Comparison of ENCODE assay signal across 13 cellular contexts in genomic region chrX:37380920-37381319, GRCh38. TPM values are rescaled to one million over a fixed set of nuclear protein-coding genes. Genes with fewer than 3 reads are reported as not detected.
A peak's percentile ranks its signal among the peaks of the same experiment; 100 is the strongest.
DNase-seq lines count a peak whose midpoint lies in the region; ATAC-seq and TF ChIP-seq lines count a peak whose summit lies in the region.
"Had no signal": no experiment of that assay in that cellular context is flagged by ENCODE, and none has a peak within 500 bp of the region (broad histone marks: within the 10 kb centered on the region; RNA-seq: fewer than 3 reads in every experiment).

No MANE protein-coding gene starts in this region.

- ATAC-seq in body of pancreas (peak; percentile 89), gastroesophageal sphincter (no peak)
- ATAC-seq: activated T-helper 17 cell treated with anti-CD3 and anti-CD28 coated beads, Interleukin-2, amount 50 U/mL, for 72 hours; stimulated activated naive CD8-positive, alpha-beta T cell treated with anti-CD3 and anti-CD28 coated beads, Interleukin-15, Interleukin-2, amounts not matched to agents 100 U/mL and 50 U/mL, for 24 hours had no signal

- H3K27me3 ChIP-seq in ACC112 (ENCODE audit: insufficient read depth, low read length) (no peaks in the 10 kb centered on the region), body of pancreas (no peaks in the 10 kb centered on the region), kidney epithelial cell (ENCODE audit: control insufficient read depth, insufficient read depth, low read length) (no peaks in the 10 kb centered on the region), gastroesophageal sphincter (no peaks in the 10 kb centered on the region), uterus (no peaks in the 10 kb centered on the region)

- H3K9me3 ChIP-seq in body of pancreas (no peaks in the 10 kb centered on the region), gastroesophageal sphincter (no peaks in the 10 kb centered on the region), uterus (no peaks in the 10 kb centered on the region)

- peaks cover 36% of the 10 kb centered on the region for H3K79me2 ChIP-seq in ACC112 (ENCODE audit: control insufficient read depth, insufficient read depth, low read length, unreplicated experiment)

- POLR2A ChIA-PET in HEK293T (lab: Yijun Ruan, JAX) = no interaction called here

- H3K4me1 ChIP-seq in ACC112 (ENCODE audit: control insufficient read depth, insufficient read depth, low read length, unreplicated experiment) (peaks cover 18% of the 10 kb centered on the region), body of pancreas (peaks cover 18% of the 10 kb centered on the region), gastroesophageal sphincter (no peaks in the 10 kb centered on the region), uterus (no peaks in the 10 kb centered on the region)

- intact Hi-C loops in body of pancreas (cut with DNase I) = no loop called here
- intact Hi-C loops in uterus (cut with DNase I; ENCODE audit: low total_unique reads) = no loop called here

- CTCF ChIA-PET in HEK293T (lab: Yijun Ruan, JAX) = no interaction called here

- TF ChIP-seq CTCF in body of pancreas (IDR thresholded peaks at IDR 0.05) = no peak
- TF ChIP-seq CTCF in kidney epithelial cell (IDR thresholded peaks at IDR 0.05; ENCODE audit: insufficient read depth, low read length, poor library complexity, severe bottlenecking) = no peak
- no peak for TF ChIP-seq CTCF in gastroesophageal sphincter (IDR thresholded peaks at IDR 0.05)
- TF ChIP-seq CTCF in uterus (IDR thresholded peaks at IDR 0.05) = no peak

- H3K4me3 ChIP-seq in ACC112 (ENCODE audit: low read depth, low read length) (peak overlapping the region; percentile 11; the same call in 1 of the 2 replicates), body of pancreas (no peak overlapping the region), kidney epithelial cell (ENCODE audit: low read depth, low read length) (no peak overlapping the region), gastroesophageal sphincter (no peak overlapping the region), uterus (no peak overlapping the region)

- H3K27ac ChIP-seq in ACC112 (ENCODE audit: low read depth, low read length) (no peak overlapping the region), body of pancreas (peak overlapping the region in 2 of 4 donors; percentile 25 to 47), gastroesophageal sphincter (no peak overlapping the region), uterus (no peak overlapping the region)

- no peak overlapping the region for H2AFZ ChIP-seq in ACC112 (ENCODE audit: low read length, unreplicated experiment)

- no peak for TF ChIP-seq EP300 in gastroesophageal sphincter (IDR thresholded peaks at IDR 0.05)

- DNase-seq in HS-5 (ENCODE audit: low read depth) = peak; percentile 25
- DNase-seq in body of pancreas = peak; percentile 11 to 51 (median 40)
- DNase-seq in kidney epithelial cell (ENCODE audit: low read depth) = peak; percentile 63
- DNase-seq in uterus = no peak
- no peak for DNase-seq in HEK293T (ENCODE audit: extremely low spot score)
- DNase-seq in AG20443 (ENCODE audit: low spot score) = no peak
- DNase-seq: Kasumi-1; NCI-H526; stimulated activated naive CD8-positive, alpha-beta T cell treated with anti-CD3 and anti-CD28 coated beads, Interleukin-15, Interleukin-2, amounts not matched to agents 100 U/mL and 50 U/mL, for 24 hours had no signal

- no peak for TF ChIP-seq POLR2A in body of pancreas (IDR thresholded peaks at IDR 0.05)
- TF ChIP-seq POLR2A in gastroesophageal sphincter (IDR thresholded peaks at IDR 0.05) = no peak
- TF ChIP-seq POLR2A in uterus (IDR thresholded peaks at IDR 0.05) = no peak

- 36% methylated on average over 1 of the region's 1 CpG for WGBS in body of pancreas, 2 donors
- 88% methylated on average over 1 of the region's 1 CpG; no CpG with 5 or more reads in 1 of the 2 donors for WGBS in gastroesophageal sphincter (ENCODE audit: low coverage in 1 of 2), 2 donors

- H3K36me3 ChIP-seq in ACC112 (ENCODE audit: insufficient read depth, low read length) = no peaks in the 10 kb centered on the region
- H3K36me3 ChIP-seq in body of pancreas (replicated peaks in 1 of 2; ENCODE audit: insufficient read depth in 1 of 2, low read depth in 2 of 2) = no peaks in the 10 kb centered on the region
- H3K36me3 ChIP-seq in kidney epithelial cell (ENCODE audit: control insufficient read depth, insufficient read depth, low read length) = no peaks in the 10 kb centered on the region
- H3K36me3 ChIP-seq in gastroesophageal sphincter = no peaks in the 10 kb centered on the region
- no peaks in the 10 kb centered on the region for H3K36me3 ChIP-seq in uterus

TF ChIP-seq in HEK293T, 16 proteins besides CTCF, POLR2A, EP300 and RAD21:
- TF ChIP-seq ELF4 (IDR thresholded peaks at IDR 0.05) (no peak), LEF1 (IDR thresholded peaks at IDR 0.05; ENCODE audit: borderline replicate concordance) (no peak), ZNF384 (IDR thresholded peaks at IDR 0.05) (no peak), BHLHE40 (IDR thresholded peaks at IDR 0.05; ENCODE audit: borderline replicate concordance) (no peak), FOXA1 (IDR thresholded peaks at IDR 0.05) (no peak), FOXK2 (IDR thresholded peaks at IDR 0.05) (no peak), HDGF (IDR thresholded peaks at IDR 0.05; ENCODE audit: borderline replicate concordance) (no peak), TARDBP (IDR thresholded peaks at IDR 0.05) (no peak), SP1 (IDR thresholded peaks at IDR 0.05) (no peak), PKNOX1 (IDR thresholded peaks at IDR 0.05) (no peak), CTBP1 (IDR thresholded peaks at IDR 0.05; ENCODE audit: borderline replicate concordance) (no peak), SUZ12 (IDR thresholded peaks at IDR 0.05) (no peak)

RNA-seq across cellular contexts. Expression of gene PRRG1, which starts 31.8 kb away (rescaled TPM):
- 1 to 10 TPM; 3.9 to 7.9 TPM for total RNA-seq in body of pancreas
- total RNA-seq in kidney epithelial cell = 13.3 and 17.6 TPM in 2 replicates
- 10 to 100 TPM in 1 of 4 donors, 1 to 10 TPM in 3; 5.3 to 13.9 (median 7.0) TPM for total RNA-seq in gastroesophageal sphincter
- total RNA-seq in uterus = 10 to 100 TPM in 2 of 4 donors, 1 to 10 TPM in 2; 5.6 to 17.1 (median 10.9) TPM
- total RNA-seq: activated T-helper 17 cell treated with anti-CD3 and anti-CD28 coated beads, Interleukin-2, amount 50 U/mL, for 72 hours; T-helper 2 cell treated with Interferon-gamma antibody and Interleukin-4, amounts not matched to agents 100 ng/mL and 5 ng/mL, for 36 hours had no signal

Comparison
In these comparisons a context has a peak if more than half of its experiments do, and no peak if none do; other contexts are left out.
1. DNase-seq: peak in HS-5 (single experiment), body of pancreas (4 of 4) and kidney epithelial cell (single experiment); none in uterus (0 of 2), HEK293T (single experiment) and AG20443 (single experiment).